10 cellular contexts compared by ENCODE assay signal in the genomic region with DNA sequence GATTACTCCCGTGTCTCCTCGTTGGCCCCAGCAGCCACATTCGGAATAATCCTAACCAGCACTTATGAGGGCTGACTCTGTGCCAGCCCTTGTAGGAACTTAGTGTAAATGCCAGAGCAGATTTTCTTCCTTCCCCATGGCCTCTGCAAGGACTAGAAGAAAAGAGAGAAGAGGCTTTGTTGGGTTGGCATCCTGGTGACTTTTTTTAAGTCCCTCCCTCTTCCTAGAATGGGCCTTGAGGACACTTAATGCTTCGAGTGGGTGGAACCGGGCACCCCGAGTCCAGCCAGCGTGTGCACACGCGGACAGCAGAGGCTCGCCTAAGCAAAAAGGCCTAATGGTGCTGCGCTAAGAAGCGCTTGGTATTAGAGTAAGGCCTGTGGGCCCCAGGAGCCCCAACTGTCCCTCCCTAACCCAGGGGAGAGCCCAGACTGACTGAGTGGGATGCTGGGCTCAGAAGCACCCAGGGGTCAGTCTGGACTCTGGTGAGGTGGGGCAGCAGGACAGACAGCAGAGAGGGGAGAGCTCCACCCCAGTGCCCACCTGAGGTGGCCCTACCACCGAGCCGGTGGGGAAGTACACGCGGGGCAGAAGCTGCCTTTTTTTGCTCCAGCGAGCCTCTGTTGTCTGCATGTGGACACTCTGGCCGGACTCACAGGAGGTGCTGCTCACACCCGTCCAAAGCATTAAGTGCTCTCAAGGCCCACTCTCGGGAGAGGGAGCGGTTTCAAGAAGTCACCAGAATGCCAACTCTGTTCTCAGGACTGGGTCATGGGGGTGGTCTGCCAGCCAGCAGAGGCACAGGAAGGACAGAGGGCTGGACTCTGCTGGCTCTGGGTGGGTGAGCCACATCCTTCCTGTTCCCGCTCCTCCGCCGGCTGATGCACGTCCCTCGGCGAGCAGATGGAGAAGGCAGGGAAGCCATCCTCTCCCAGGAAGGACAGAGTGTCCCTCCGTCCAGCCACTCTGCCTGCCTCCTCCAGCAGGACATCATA. TPM values are rescaled to one million over a fixed set of nuclear protein-coding genes. Genes with fewer than 3 reads are reported as not detected.
A peak's percentile ranks its signal among the peaks of the same experiment; 100 is the strongest.
DNase-seq lines count a peak whose midpoint lies in the region; ATAC-seq and TF ChIP-seq lines count a peak whose summit lies in the region.
"Had no signal": no experiment of that assay in that cellular context is flagged by ENCODE, and none has a peak within 500 bp of the region (broad histone marks: within the 10 kb centered on the region; RNA-seq: fewer than 3 reads in every experiment).

No MANE protein-coding gene starts in this region.

- intact Hi-C loops in left ventricle myocardium inferior (cut with micrococcal nuclease) (no loop called here), sciatic nerve (cut with DNase I) (no loop called here)

- peak overlapping the region; percentile 97 for H3K27ac Mint-ChIP-seq in activated T-helper 17 cell treated with anti-CD3 and anti-CD28 coated beads, Interleukin-2, amount 50 U/mL, for 72 hours

- H3K27ac ChIP-seq in HL-60 (replicated peaks) (peak overlapping the region; percentile 85), left ventricle myocardium inferior (replicated peaks) (peak overlapping the region; percentile 99), WERI-Rb-1 (no peak overlapping the region)
- H3K27ac ChIP-seq: KMS-11, PC-9 had no signal

- no peaks in the 10 kb centered on the region for H3K9me3 ChIP-seq in left ventricle myocardium inferior (replicated peaks)
- no peaks in the 10 kb centered on the region for H3K9me3 ChIP-seq in WERI-Rb-1 (ENCODE audit: severe bottlenecking)

- no peak for TF ChIP-seq CTCF in HL-60 (IDR thresholded peaks at IDR 0.05; ENCODE audit: insufficient read depth, low read length)
- no peak for TF ChIP-seq CTCF in left ventricle myocardium inferior (IDR thresholded peaks at IDR 0.05; ENCODE audit: borderline replicate concordance)
- TF ChIP-seq CTCF in WERI-Rb-1 (IDR thresholded peaks at IDR 0.05; ENCODE audit: low read depth, low read length) = no peak

- H3K4me1 ChIP-seq in left ventricle myocardium inferior = peaks cover 100% of the 10 kb centered on the region

- no peaks in the 10 kb centered on the region for H3K27me3 Mint-ChIP-seq in activated T-helper 17 cell treated with anti-CD3 and anti-CD28 coated beads, Interleukin-2, amount 50 U/mL, for 72 hours

- H3K4me3 ChIP-seq in HL-60 (replicated peaks; ENCODE audit: insufficient read depth, low read length) (no peak overlapping the region), left ventricle myocardium inferior (peak overlapping the region; percentile 38), WERI-Rb-1 (ENCODE audit: low read depth, low read length) (no peak overlapping the region)
- H3K4me3 ChIP-seq: PC-9 had no signal

- peak overlapping the region; percentile 88 for H3K4me3 Mint-ChIP-seq in activated T-helper 17 cell treated with anti-CD3 and anti-CD28 coated beads, Interleukin-2, amount 50 U/mL, for 72 hours

- H3K9me3 Mint-ChIP-seq in activated T-helper 17 cell treated with anti-CD3 and anti-CD28 coated beads, Interleukin-2, amount 50 U/mL, for 72 hours = no peaks in the 10 kb centered on the region

- H3K36me3 Mint-ChIP-seq in activated T-helper 17 cell treated with anti-CD3 and anti-CD28 coated beads, Interleukin-2, amount 50 U/mL, for 72 hours (ENCODE audit: low read depth) = peaks cover 29% of the 10 kb centered on the region

- peaks cover 74% of the 10 kb centered on the region for H3K4me1 Mint-ChIP-seq in activated T-helper 17 cell treated with anti-CD3 and anti-CD28 coated beads, Interleukin-2, amount 50 U/mL, for 72 hours

- H3K27me3 ChIP-seq in HL-60 (ENCODE audit: insufficient read depth, poor library complexity, severe bottlenecking) = no peaks in the 10 kb centered on the region
- no peaks in the 10 kb centered on the region for H3K27me3 ChIP-seq in left ventricle myocardium inferior (ENCODE audit: low read depth)
- no peaks in the 10 kb centered on the region for H3K27me3 ChIP-seq in WERI-Rb-1 (ENCODE audit: insufficient read depth, low read depth, severe bottlenecking)

- DNase-seq in HL-60 (ENCODE audit: low read depth in 1 of 2, low spot score in 1 of 2) = peak in 1 of 2 experiments; percentile 35
- DNase-seq in left ventricle myocardium inferior = peak; percentile 66
- DNase-seq in sciatic nerve (ENCODE audit: low spot score) = no peak
- DNase-seq in NCI-H1105 treated with DMSO at 0.1 percent for 48 hours (lab: John Stamatoyannopoulos, UW) = no peak
- DNase-seq in NK-92 (lab: John Stamatoyannopoulos, UW; ENCODE audit: unreplicated experiment) = no peak
- DNase-seq in WERI-Rb-1 = no peak
- DNase-seq: PC-9 had no signal

- ATAC-seq in activated T-helper 17 cell treated with anti-CD3 and anti-CD28 coated beads, Interleukin-2, amount 50 U/mL, for 72 hours (replicated peaks) = no peak
- ATAC-seq in sciatic nerve (peak; percentile 1), GM21515 (IDR thresholded peaks at IDR 0.05; ENCODE audit: unreplicated experiment) (no peak)

- H3K36me3 ChIP-seq in left ventricle myocardium inferior = no peaks in the 10 kb centered on the region
- H3K36me3 ChIP-seq in WERI-Rb-1 = no peaks in the 10 kb centered on the region

RNA-seq across cellular contexts. Expression of a gene that starts 12.5 kb away (rescaled TPM):
- 10 to 100 TPM; 10.1 to 19.1 TPM for total RNA-seq in activated T-helper 17 cell treated with anti-CD3 and anti-CD28 coated beads, Interleukin-2, amount 50 U/mL, for 72 hours
- total RNA-seq in left ventricle myocardium inferior (35.4 TPM), sciatic nerve (24.7 TPM)

RNA-seq across cellular contexts. Expression of a gene that starts 27.9 kb away (rescaled TPM):
- 1 to 10 TPM; 1.3 to 2.2 TPM for total RNA-seq in activated T-helper 17 cell treated with anti-CD3 and anti-CD28 coated beads, Interleukin-2, amount 50 U/mL, for 72 hours
- total RNA-seq in left ventricle myocardium inferior (3.5 TPM), sciatic nerve (0.67 TPM)

RNA-seq across cellular contexts. Expression of a gene that starts 56.7 kb away (rescaled TPM):
- 1 to 10 TPM in 1 of 2 donors, under 1 TPM in 1; 0.28 to 1.4 TPM for total RNA-seq in activated T-helper 17 cell treated with anti-CD3 and anti-CD28 coated beads, Interleukin-2, amount 50 U/mL, for 72 hours
- total RNA-seq in left ventricle myocardium inferior = 0.80 TPM
- 2.1 TPM for total RNA-seq in sciatic nerve
